14 cellular contexts compared by ENCODE assay signal in the genomic region with DNA sequence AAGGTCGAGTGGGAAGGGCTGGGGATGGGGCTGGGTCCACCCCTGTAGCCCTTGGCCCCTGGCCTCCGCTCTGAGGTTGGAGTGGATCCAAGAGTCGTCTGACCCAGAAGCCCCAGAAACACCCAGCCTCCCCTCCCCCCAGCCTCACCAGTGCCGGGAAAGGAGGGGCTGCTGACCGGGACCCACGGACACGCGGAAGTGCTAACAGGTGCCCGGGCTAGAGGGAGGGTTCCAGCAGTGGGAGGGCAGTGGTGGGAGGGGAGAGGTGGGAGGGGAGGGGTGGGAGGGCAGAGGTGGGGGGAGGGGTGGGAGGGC.
A peak's percentile ranks its signal among the peaks of the same experiment; 100 is the strongest.
DNase-seq lines count a peak whose midpoint lies in the region; ATAC-seq, FAIRE-seq and TF ChIP-seq lines count a peak whose summit lies in the region.
"Had no signal": no experiment of that assay in that cellular context is flagged by ENCODE, and none has a peak within 500 bp of the region (broad histone marks: within the 10 kb centered on the region; RNA-seq: fewer than 3 reads in every experiment).

No MANE protein-coding gene starts in this region.

- H3K4me1 ChIP-seq in left ventricle myocardium inferior (peaks cover 6% of the 10 kb centered on the region), SJCRH30 (peaks cover 36% of the 10 kb centered on the region), kidney (ENCODE audit: control insufficient read depth in 1 of 2, insufficient read depth in 1 of 2, low read depth in 1 of 2, low read length in 2 of 2) (no peaks in the 10 kb centered on the region), psoas muscle (no peaks in the 10 kb centered on the region)

- H3K9me3 ChIP-seq in left ventricle myocardium inferior (replicated peaks) (no peaks in the 10 kb centered on the region), SJCRH30 (replicated peaks) (no peaks in the 10 kb centered on the region), kidney (ENCODE audit: control insufficient read depth in 1 of 2, low read length in 2 of 2) (no peaks in the 10 kb centered on the region), psoas muscle (no peaks in the 10 kb centered on the region)

- no peaks in the 10 kb centered on the region for H3K36me3 ChIP-seq in left ventricle myocardium inferior
- no peaks in the 10 kb centered on the region for H3K36me3 ChIP-seq in SJCRH30
- no peaks in the 10 kb centered on the region for H3K36me3 ChIP-seq in kidney (ENCODE audit: control insufficient read depth in 1 of 2, insufficient read depth in 2 of 2, low read length in 2 of 2)
- H3K36me3 ChIP-seq in psoas muscle (ENCODE audit: insufficient read depth in 1 of 2, low read depth in 1 of 2), result no peaks in the 10 kb centered on the region

- H3K4me3 ChIP-seq in left ventricle myocardium inferior, result no peak overlapping the region
- no peak overlapping the region for H3K4me3 ChIP-seq in SJCRH30
- no peak overlapping the region for H3K4me3 ChIP-seq in kidney (ENCODE audit: low read length in 2 of 2)
- no peak overlapping the region for H3K4me3 ChIP-seq in psoas muscle
- H3K4me3 ChIP-seq: GM23248 had no signal

- DNase-seq in left ventricle myocardium superior, result peak; percentile 18
- no peak for DNase-seq in left ventricle myocardium inferior
- peak in 1 of 2 experiments; percentile 38 for DNase-seq in SJCRH30
- DNase-seq in kidney, result peak; percentile 69
- DNase-seq in psoas muscle, result peak; percentile 5 to 48
- no peak for DNase-seq in NOMO-1 treated with dmso at 0.1 percent for 144 hours (lab: John Stamatoyannopoulos, UW; ENCODE audit: unreplicated experiment)
- DNase-seq: C1 segment of cervical spinal cord; Calu3; CD4-positive, alpha-beta T cell; DMS 273 treated with DMSO at 0.1 percent for 48 hours; GM23248; H7 had no signal

- H3K9ac ChIP-seq in kidney (ENCODE audit: low read length in 2 of 2), result no peak overlapping the region
- H3K9ac ChIP-seq: GM23248 had no signal

- H3K27ac ChIP-seq in left ventricle myocardium inferior (replicated peaks) (no peak overlapping the region), SJCRH30 (peak overlapping the region; percentile 40), kidney (ENCODE audit: low read depth in 2 of 2, low read length in 2 of 2) (no peak overlapping the region), psoas muscle (no peak overlapping the region)
- H3K27ac ChIP-seq: GM23248 had no signal

- H3K27me3 ChIP-seq in left ventricle myocardium inferior (ENCODE audit: low read depth) (peaks cover 56% of the 10 kb centered on the region), SJCRH30 (no peaks in the 10 kb centered on the region), psoas muscle (ENCODE audit: insufficient read depth in 3 of 3, low read length in 2 of 3) (peaks cover 0 to 25% (median 4%) of the 10 kb centered on the region in 3 donors)

- ATAC-seq in left ventricle myocardium superior (no peak), psoas muscle (no peak), GM21447 (IDR thresholded peaks at IDR 0.05; ENCODE audit: unreplicated experiment) (no peak)

- no peak for FAIRE-seq in kidney (lab: Jason Lieb, UNC)
- FAIRE-seq: A204.1 had no signal

- WGBS in psoas muscle, 3 donors, result 13 to 40% (median 35%) methylated on average over 2 to 9 of the region's 9 CpGs

- intact Hi-C loops in left ventricle myocardium superior (cut with micrococcal nuclease), result no loop called here
- intact Hi-C loops in left ventricle myocardium inferior (cut with micrococcal nuclease), result no loop called here
- intact Hi-C loops in kidney (cut with DNase I), result no loop called here
- intact Hi-C loops in psoas muscle (cut with DNase I), result no loop called here

- TF ChIP-seq CTCF in left ventricle myocardium inferior (IDR thresholded peaks at IDR 0.05; ENCODE audit: borderline replicate concordance) (no peak), kidney (IDR thresholded peaks at IDR 0.05; ENCODE audit: borderline replicate concordance, extremely low read depth, insufficient read depth) (no peak), psoas muscle (IDR thresholded peaks at IDR 0.05) (no peak)

Comparison
In these comparisons a context has a peak if more than half of its experiments do, and no peak if none do; other contexts are left out.
1. DNase-seq: peak in left ventricle myocardium superior (single experiment), kidney (single experiment) and psoas muscle (2 of 2); none in left ventricle myocardium inferior (single experiment) and NOMO-1 treated with dmso at 0.1 percent for 144 hours (single experiment).